Comparison of ENCODE assay signal across 15 cellular contexts in genomic region chr2:152613235-152613634, GRCh38.
A peak's percentile ranks its signal among the peaks of the same experiment; 100 is the strongest.
DNase-seq lines count a peak whose midpoint lies in the region; ATAC-seq and TF ChIP-seq lines count a peak whose summit lies in the region.
"Had no signal": no experiment of that assay in that cellular context is flagged by ENCODE, and none has a peak within 500 bp of the region (broad histone marks: within the 10 kb centered on the region; RNA-seq: fewer than 3 reads in every experiment).

No MANE protein-coding gene starts in this region.

- no peak for TF ChIP-seq CTCF in GM10248 (IDR thresholded peaks at IDR 0.05; ENCODE audit: control extremely low read depth, extremely low read depth, low read depth, missing control alignments)

- DNase-seq in GM10248 (ENCODE audit: extremely low spot score), result peak; percentile 28
- DNase-seq in NCI-H146 treated with DMSO at 0.1 percent for 48 hours (lab: John Stamatoyannopoulos, UW; ENCODE audit: unreplicated experiment), result peak; percentile 25
- DNase-seq in activated CD4-positive, alpha-beta T cell treated with anti-CD3 and anti-CD28 coated beads for 48 hours, result no peak
- no peak for DNase-seq in NK-92 treated with Interleukin-12 subunit alpha and Interleukin-12 subunit beta, amount 100 ng/mL, for 24 hours (lab: John Stamatoyannopoulos, UW)
- DNase-seq in NCI-H2227 (lab: John Stamatoyannopoulos, UW; ENCODE audit: unreplicated experiment), result no peak
- DNase-seq: activated CD8-positive, alpha-beta memory T cell treated with anti-CD3 and anti-CD28 coated beads, Interleukin-2, amount 50 U/mL, for 4 hours; hypothalamus; naive thymus-derived CD4-positive, alpha-beta T cell; NCI-H1092; T-cell; transverse colon had no signal

- peak overlapping the region; percentile 15 for H3K27ac ChIP-seq in layer of hippocampus (ENCODE audit: low read depth, low read length)
- H3K27ac ChIP-seq: cardiac muscle cell had no signal

- no peaks in the 10 kb centered on the region for H3K27me3 ChIP-seq in layer of hippocampus (ENCODE audit: control insufficient read depth, insufficient read depth, low read length)
- H3K27me3 ChIP-seq: cardiac muscle cell, transverse colon had no signal

- POLR2A ChIA-PET in GM10248 (lab: Yijun Ruan, JAX), result interaction anchor here (0.7 kb wide), 1 partner anchor 13 kb away, joined by 3 read pairs; no protein-coding TSS in a partner anchor

- peak; percentile 47 for ATAC-seq in GM21529 (IDR thresholded peaks at IDR 0.05; ENCODE audit: unreplicated experiment)
- ATAC-seq in GM19455 (IDR thresholded peaks at IDR 0.05; ENCODE audit: unreplicated experiment), result no peak
- ATAC-seq: T-cell had no signal

- CTCF ChIA-PET in GM10248 (lab: Yijun Ruan, JAX), result interaction anchor here (0.7 to 5.6 kb wide), 9 partner anchors 12 to 576 kb away, joined by 3 to 30 read pairs (median 4); partner anchors contain the start of gene STAM2

Comparison
In these comparisons a context has a peak if more than half of its experiments do, and no peak if none do; other contexts are left out.
1. DNase-seq: peak in GM10248 (single experiment) and NCI-H146 treated with DMSO at 0.1 percent for 48 hours (single experiment); none in activated CD4-positive, alpha-beta T cell treated with anti-CD3 and anti-CD28 coated beads for 48 hours (single experiment), NK-92 treated with Interleukin-12 subunit alpha and Interleukin-12 subunit beta, amount 100 ng/mL, for 24 hours (single experiment) and NCI-H2227 (single experiment).